ENCODE assay signal across 28 cellular contexts in the genomic region with DNA sequence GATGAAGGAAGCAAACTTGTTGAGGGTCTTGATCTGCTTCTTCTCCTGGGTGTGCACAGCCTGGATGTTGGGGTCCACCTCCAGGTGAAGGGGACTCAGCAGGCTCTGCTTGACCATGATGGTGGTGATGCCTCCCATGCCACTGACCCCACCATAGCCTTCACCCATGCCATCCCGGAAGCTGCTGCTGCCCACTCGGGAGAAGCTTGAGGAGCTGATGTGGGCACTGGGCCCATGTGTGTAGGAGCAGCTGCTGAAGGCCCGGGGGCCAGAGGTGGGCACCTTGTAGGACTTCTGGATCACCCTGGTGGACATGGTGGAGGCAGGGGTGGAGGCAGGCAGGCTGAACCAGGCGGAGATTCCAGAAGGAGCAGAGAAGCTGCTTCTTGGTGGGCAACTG.
"Had no signal": no experiment of that assay in that cellular context is flagged by ENCODE, and none has a peak within 500 bp of the region (broad histone marks: within the 10 kb centered on the region; RNA-seq: fewer than 3 reads in every experiment).

No MANE protein-coding gene starts in this region.

- H3K4me3 Mint-ChIP-seq: dendritic cell treated with granulocyte-macrophage colony-stimulating factor and Interleukin-4, amounts not matched to agents 40 ng/mL and 50 ng/mL, for 4 days; effector memory CD8-positive, alpha-beta T cell; endodermal cell had no signal

- H3K27me3 Mint-ChIP-seq: dendritic cell treated with granulocyte-macrophage colony-stimulating factor and Interleukin-4, amounts not matched to agents 40 ng/mL and 50 ng/mL, for 4 days had no signal

- H3K36me3 ChIP-seq: colonic mucosa, esophagus muscularis mucosa, esophagus squamous epithelium, gastrocnemius medialis, gastroesophageal sphincter, heart left ventricle, heart right ventricle had no signal

- H3K4me1 ChIP-seq: colonic mucosa, esophagus muscularis mucosa, esophagus squamous epithelium, foreskin keratinocyte, gastrocnemius medialis, gastroesophageal sphincter, heart left ventricle, heart right ventricle had no signal

- H3K9me3 Mint-ChIP-seq: dendritic cell treated with granulocyte-macrophage colony-stimulating factor and Interleukin-4, amounts not matched to agents 40 ng/mL and 50 ng/mL, for 4 days; effector memory CD8-positive, alpha-beta T cell had no signal

- H3K27me3 ChIP-seq: colonic mucosa, esophagus muscularis mucosa, esophagus squamous epithelium, foreskin keratinocyte, gastrocnemius medialis, gastroesophageal sphincter had no signal

- ATAC-seq: effector memory CD8-positive, alpha-beta T cell; esophagus mucosa; foreskin keratinocyte; gastrocnemius medialis; gastroesophageal sphincter; heart left ventricle; heart right ventricle had no signal

- DNase-seq: colonic mucosa; cortex of kidney; dermis blood vessel endothelial cell; dorsolateral prefrontal cortex; effector CD4-positive, alpha-beta T cell; effector CD8-positive, alpha-beta T cell; effector memory CD4-positive, alpha-beta T cell; effector memory CD8-positive, alpha-beta T cell; endodermal cell; erythroblast; esophagus squamous epithelium; foreskin fibroblast; foreskin keratinocyte; foreskin melanocyte; gastrocnemius medialis; glutamatergic neuron; head of caudate nucleus; heart left ventricle; heart right ventricle had no signal

- FAIRE-seq: endometrium, endothelial cell of umbilical vein, frontal cortex had no signal

- H3K27ac Mint-ChIP-seq: dendritic cell treated with granulocyte-macrophage colony-stimulating factor and Interleukin-4, amounts not matched to agents 40 ng/mL and 50 ng/mL, for 4 days; effector memory CD8-positive, alpha-beta T cell; endodermal cell had no signal

- H3K9me3 ChIP-seq: colonic mucosa, esophagus squamous epithelium, gastrocnemius medialis had no signal

- H3K27ac ChIP-seq: colonic mucosa, coronary artery, dorsolateral prefrontal cortex, epithelial cell of prostate, esophagus muscularis mucosa, esophagus squamous epithelium, foreskin keratinocyte, gastrocnemius medialis, gastroesophageal sphincter, heart left ventricle, heart right ventricle had no signal

- H3K4me3 ChIP-seq: colonic mucosa, coronary artery, dorsolateral prefrontal cortex, esophagus muscularis mucosa, esophagus squamous epithelium, gastrocnemius medialis, gastroesophageal sphincter, heart left ventricle, heart right ventricle had no signal

- H3K4me1 Mint-ChIP-seq: endodermal cell had no signal
